Comparison of ENCODE assay signal across 2 cellular contexts in genomic region chr7:102749323-102749786, GRCh38.
TF ChIP-seq lines count a peak whose summit lies in the region.

No MANE protein-coding gene starts in this region.

TF ChIP-seq in HEK293, 187 proteins besides CTCF, POLR2A, EP300 and RAD21:
- peak; percentile 24 for TF ChIP-seq ZBTB26 (tag by site-specific recombination; optimal IDR thresholded peaks at IDR 0.05)

TF ChIP-seq in H1, 55 proteins besides CTCF, POLR2A, EP300 and RAD21:
- TF ChIP-seq MAX (IDR thresholded peaks at IDR 0.05): peak; percentile 33; the same call in 1 of the 2 replicates
- TF ChIP-seq E2F6 (IDR thresholded peaks at IDR 0.05): peak; percentile 66; the same call in 1 of the 2 replicates
- TF ChIP-seq KDM4A (IDR thresholded peaks at IDR 0.05; ENCODE audit: low read depth, low read length, severe bottlenecking): peak; percentile 27
- TF ChIP-seq PHF8 (conservative IDR thresholded peaks at IDR 0.05; ENCODE audit: low read depth, low read length): 0 out of 2 replicates have a peak, but pooled peaks have one; percentile 32
